2 cellular contexts compared by ENCODE assay signal in the genomic region with DNA sequence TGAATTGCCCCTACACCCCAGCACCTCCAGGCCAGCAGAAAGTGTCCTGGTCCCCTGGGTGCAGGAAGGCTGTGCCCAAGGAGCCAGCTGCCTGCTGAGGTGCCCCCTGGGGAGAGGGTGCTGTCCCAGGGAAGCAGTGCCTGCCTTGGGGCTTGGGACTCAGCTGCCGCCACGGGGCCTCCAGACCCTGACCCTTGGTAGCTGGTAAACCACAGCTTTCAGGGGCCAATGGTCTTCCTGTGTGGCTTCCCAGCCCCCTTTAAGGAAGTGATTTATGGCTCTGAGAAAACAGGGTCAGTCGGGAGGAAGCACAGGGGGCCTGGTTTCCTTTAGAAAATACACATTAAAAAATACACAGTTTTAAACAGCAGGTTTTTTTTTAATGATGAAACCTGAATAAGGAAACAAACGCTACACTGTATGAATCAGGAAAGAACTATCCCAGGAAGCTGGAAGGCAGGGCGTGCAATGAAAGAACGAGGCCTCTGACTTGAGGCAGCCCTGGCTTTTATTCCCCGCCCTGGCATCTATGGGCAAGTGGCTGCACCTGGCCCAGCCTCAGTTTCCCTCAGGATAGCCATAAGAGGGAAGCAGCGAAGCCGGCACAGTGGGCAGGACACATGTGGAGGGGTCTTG.
TF ChIP-seq lines count a peak whose summit lies in the region.

No MANE protein-coding gene starts in this region.

TF ChIP-seq in liver, 16 proteins besides CTCF, POLR2A, EP300 and RAD21 (continued from another document):
- no peak for TF ChIP-seq FOXA1 (IDR thresholded peaks at IDR 0.05)

TF ChIP-seq in HepG2, 621 proteins besides CTCF, POLR2A, EP300 and RAD21 (continued from another document):
- TF ChIP-seq, protein P1, sequence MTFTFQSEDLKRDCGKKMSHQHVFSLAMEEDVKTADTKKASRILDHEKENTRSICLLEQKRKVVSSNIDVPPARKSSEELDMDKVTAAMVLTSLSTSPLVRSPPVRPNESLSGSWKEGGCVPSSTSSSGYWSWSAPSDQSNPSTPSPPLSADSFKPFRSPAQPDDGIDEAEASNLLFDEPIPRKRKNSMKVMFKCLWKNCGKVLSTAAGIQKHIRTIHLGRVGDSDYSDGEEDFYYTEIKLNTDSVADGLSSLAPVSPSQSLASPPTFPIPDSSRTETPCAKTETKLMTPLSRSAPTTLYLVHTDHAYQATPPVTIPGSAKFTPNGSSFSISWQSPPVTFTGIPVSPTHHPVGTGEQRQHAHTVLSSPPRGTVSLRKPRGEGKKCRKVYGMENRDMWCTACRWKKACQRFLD (CRISPR knock-in tag; IDR thresholded peaks at IDR 0.05; ENCODE audit: borderline replicate concordance) = no peak
- TF ChIP-seq KAT7 (CRISPR knock-in tag; IDR thresholded peaks at IDR 0.05; ENCODE audit: borderline replicate concordance) (no peak), ZSCAN31 (CRISPR knock-in tag; IDR thresholded peaks at IDR 0.05; ENCODE audit: low read depth) (no peak), ZFP37 (CRISPR knock-in tag; IDR thresholded peaks at IDR 0.05; ENCODE audit: borderline replicate concordance) (no peak), SNAI1 (CRISPR knock-in tag; IDR thresholded peaks at IDR 0.05; ENCODE audit: borderline replicate concordance) (no peak), MTA3 (CRISPR knock-in tag; IDR thresholded peaks at IDR 0.05) (no peak), ZIK1 (CRISPR knock-in tag; IDR thresholded peaks at IDR 0.05; ENCODE audit: borderline replicate concordance, low read depth) (no peak)
TF ChIP-seq in HepG2: peak in this region for 0.
